35 cellular contexts compared by ENCODE assay signal in genomic region chrX:46072372-46072771, GRCh38.
A peak's percentile ranks its signal among the peaks of the same experiment; 100 is the strongest.
DNase-seq lines count a peak whose midpoint lies in the region; ATAC-seq, FAIRE-seq and TF ChIP-seq lines count a peak whose summit lies in the region.
"Had no signal": no experiment of that assay in that cellular context is flagged by ENCODE, and none has a peak within 500 bp of the region (broad histone marks: within the 10 kb centered on the region; RNA-seq: fewer than 3 reads in every experiment).

No MANE protein-coding gene starts in this region.

- BruUV-seq in K562 (replicated peaks; lab: Mats Ljungman, UMichigan) = no TSS peak

- no peaks in the 10 kb centered on the region for H3K9me3 Mint-ChIP-seq in activated naive CD4-positive, alpha-beta T cell treated with anti-CD3 and anti-CD28 coated beads, Interleukin-2, amount 10 ng/mL, durations not matched to agents 7 days and 5 days
- peaks cover 17% of the 10 kb centered on the region for H3K9me3 Mint-ChIP-seq in osteocyte (ENCODE audit: unreplicated experiment)
- H3K9me3 Mint-ChIP-seq: CD4-positive, alpha-beta T cell; CD8-positive, alpha-beta T cell had no signal

- intact Hi-C loops in K562 (cut with micrococcal nuclease) = no loop called here

- no peak for TF ChIP-seq POLR2A in A549 (IDR thresholded peaks at IDR 0.05; ENCODE audit: low read length)
- TF ChIP-seq POLR2A in K562 (conservative IDR thresholded peaks at IDR 0.05) = no peak

- no peaks in the 10 kb centered on the region for H3K4me1 Mint-ChIP-seq in activated naive CD4-positive, alpha-beta T cell treated with anti-CD3 and anti-CD28 coated beads, Interleukin-2, amount 10 ng/mL, durations not matched to agents 7 days and 5 days
- no peaks in the 10 kb centered on the region for H3K4me1 Mint-ChIP-seq in osteocyte (ENCODE audit: unreplicated experiment)
- H3K4me1 Mint-ChIP-seq: B cell; CD14-positive monocyte; CD4-positive, alpha-beta memory T cell; CD4-positive, CD25-positive, alpha-beta regulatory T cell; CD8-positive, alpha-beta memory T cell had no signal

- H4K20me1 ChIP-seq in K562 (replicated peaks; ENCODE audit: control insufficient read depth, insufficient read depth, low read length) = no peaks in the 10 kb centered on the region
- H4K20me1 ChIP-seq: BLaER1; BLaER1 treated with 17β-estradiol and CSF1 and Interleukin-3, amounts not matched to agents 10 nM and 100 nM had no signal

- TF ChIP-seq RAD21 in A549 (conservative IDR thresholded peaks at IDR 0.05 in 1 of 2, IDR thresholded peaks at IDR 0.05 in 1 of 2) (no peak), K562 (CRISPR knock-in tag; conservative IDR thresholded peaks at IDR 0.05 in 1 of 2, IDR thresholded peaks at IDR 0.05 in 1 of 2) (no peak)

- no peak for TF ChIP-seq CTCF in A549 (IDR thresholded peaks at IDR 0.05)
- TF ChIP-seq CTCF in D721Med (IDR thresholded peaks at IDR 0.05; ENCODE audit: insufficient read depth, missing control alignments) = no peak
- no peak for TF ChIP-seq CTCF in HEK293 (tag by site-specific recombination; IDR thresholded peaks at IDR 0.05)
- TF ChIP-seq CTCF in K562 (IDR thresholded peaks at IDR 0.05 in 2 of 3, conservative IDR thresholded peaks at IDR 0.05 in 1 of 3; ENCODE audit: insufficient read depth in 2 of 3, low read depth in 1 of 3, low read length in 3 of 3) = no peak
- no peak for TF ChIP-seq CTCF in osteocyte (IDR thresholded peaks at IDR 0.05)

- H3K27ac ChIP-seq in A549 = no peak overlapping the region
- H3K27ac ChIP-seq in HEK293 (ENCODE audit: extremely low read depth, low read depth, low read length) = no peak overlapping the region
- no peak overlapping the region for H3K27ac ChIP-seq in K562 (ENCODE audit: extremely low read depth, low read depth, low read length)
- H3K27ac ChIP-seq: 22Rv1; BLaER1; BLaER1 treated with 17β-estradiol and CSF1 and Interleukin-3, amounts not matched to agents 10 nM and 100 nM; C4-2B had no signal

- H3K9me1 ChIP-seq in K562 (ENCODE audit: control insufficient read depth, insufficient read depth, low read length) = no peaks in the 10 kb centered on the region

- H3K9me3 ChIP-seq in A549 (no peaks in the 10 kb centered on the region), HEK293 (ENCODE audit: control insufficient read depth, insufficient read depth, low read depth, low read length) (no peaks in the 10 kb centered on the region), K562 (replicated peaks; ENCODE audit: control insufficient read depth, insufficient read depth, low read depth, low read length) (no peaks in the 10 kb centered on the region)
- H3K9me3 ChIP-seq: BE2C, BLaER1, Caco-2 had no signal

- H3K27ac Mint-ChIP-seq in activated naive CD4-positive, alpha-beta T cell treated with anti-CD3 and anti-CD28 coated beads, Interleukin-2, amount 10 ng/mL, durations not matched to agents 7 days and 5 days = no peak overlapping the region
- H3K27ac Mint-ChIP-seq in osteocyte (ENCODE audit: unreplicated experiment) = no peak overlapping the region
- H3K27ac Mint-ChIP-seq: B cell; CD14-positive monocyte; CD4-positive, alpha-beta memory T cell; CD4-positive, alpha-beta T cell; CD4-positive, CD25-positive, alpha-beta regulatory T cell; CD8-positive, alpha-beta memory T cell; CD8-positive, alpha-beta T cell had no signal

- POLR2A ChIA-PET in A549 (lab: Yijun Ruan, JAX) = no interaction called here
- POLR2A ChIA-PET in HEK293 (lab: Yijun Ruan, JAX) = no interaction called here
- POLR2A ChIA-PET in K562 (lab: Yijun Ruan, JAX) = no interaction called here

- CTCF ChIA-PET in A549 (lab: Yijun Ruan, JAX) (no interaction called here), HEK293 (lab: Yijun Ruan, JAX) (no interaction called here), K562 (lab: Yijun Ruan, JAX; ENCODE audit: low intra/inter-chr PET ratio) (no interaction called here)
- CTCF ChIA-PET in activated naive CD4-positive, alpha-beta T cell treated with anti-CD3 and anti-CD28 coated beads, Interleukin-2, amount 10 ng/mL, durations not matched to agents 7 days and 5 days (lab: Charles Lee) = no interaction called here

- DNase-seq in A549 (ENCODE audit: low read depth in 1 of 2, low spot score in 1 of 2) (no peak), D721Med (ENCODE audit: insufficient read length, low spot score) (no peak), K562 (ENCODE audit: extremely low read depth in 1 of 4, low spot score in 3 of 4) (no peak), NCI-H226 (no peak), osteocyte (ENCODE audit: extremely low spot score, unreplicated experiment) (no peak)
- no peak for DNase-seq in activated naive CD4-positive, alpha-beta T cell treated with anti-CD3 and anti-CD28 coated beads, Interleukin-2, amount 10 ng/mL, durations not matched to agents 7 days and 5 days
- DNase-seq: 8988T; ACHN; AML-193; BE2C; C1 segment of cervical spinal cord; Caco-2; Calu3; CD4-positive, alpha-beta memory T cell; CD4-positive, alpha-beta T cell; CD4-positive, CD25-positive, alpha-beta regulatory T cell; CD8-positive, alpha-beta memory T cell; CD8-positive, alpha-beta T cell; COR-L47; DMS 273 treated with DMSO at 0.1 percent for 48 hours; DMS153; DMS53; DMS79; DMS79 treated with DMSO at 0.1 percent for 48 hours; DND-41; EL had no signal

- H3K4me2 ChIP-seq in A549 (no peak overlapping the region), K562 (ENCODE audit: insufficient read depth, low read length) (no peak overlapping the region)
- H3K4me2 ChIP-seq: BLaER1; BLaER1 treated with 17β-estradiol and CSF1 and Interleukin-3, amounts not matched to agents 10 nM and 100 nM had no signal

- no peaks in the 10 kb centered on the region for H3K27me3 Mint-ChIP-seq in activated naive CD4-positive, alpha-beta T cell treated with anti-CD3 and anti-CD28 coated beads, Interleukin-2, amount 10 ng/mL, durations not matched to agents 7 days and 5 days
- peaks cover 3% of the 10 kb centered on the region for H3K27me3 Mint-ChIP-seq in osteocyte (ENCODE audit: unreplicated experiment)
- H3K27me3 Mint-ChIP-seq: B cell; CD4-positive, alpha-beta memory T cell; CD4-positive, alpha-beta T cell; CD4-positive, CD25-positive, alpha-beta regulatory T cell had no signal

- ATAC-seq in A549 = no peak
- ATAC-seq in K562 = no peak
- no peak for ATAC-seq in GM19467 (IDR thresholded peaks at IDR 0.05; ENCODE audit: unreplicated experiment)
- ATAC-seq: CD8-positive, alpha-beta T cell had no signal

- in situ Hi-C loops in K562 (cut with MboI) = no loop called here

- 54% methylated on average over 2 of the region's 2 CpGs for WGBS in A549 (ENCODE audit: missing lambda C conversion rate)
- 0% methylated on average over 2 of the region's 2 CpGs for WGBS in K562 (ENCODE audit: insufficient coverage, low coverage, missing lambda C conversion rate)

- no peaks in the 10 kb centered on the region for H3K36me3 Mint-ChIP-seq in activated naive CD4-positive, alpha-beta T cell treated with anti-CD3 and anti-CD28 coated beads, Interleukin-2, amount 10 ng/mL, durations not matched to agents 7 days and 5 days
- no peaks in the 10 kb centered on the region for H3K36me3 Mint-ChIP-seq in osteocyte (ENCODE audit: unreplicated experiment)
- H3K36me3 Mint-ChIP-seq: CD14-positive monocyte; CD4-positive, alpha-beta memory T cell; CD4-positive, CD25-positive, alpha-beta regulatory T cell; CD8-positive, alpha-beta memory T cell; CD8-positive, alpha-beta T cell had no signal

- FAIRE-seq in A549 (lab: Jason Lieb, UNC) (no peak), D721Med (lab: Jason Lieb, UNC) (peak; percentile 53), K562 (lab: Jason Lieb, UNC) (no peak)
- FAIRE-seq: A204.1 had no signal

- H3K9ac ChIP-seq in K562 (ENCODE audit: insufficient read depth in 1 of 2, low read depth in 2 of 2, low read length in 2 of 2) = no peak overlapping the region
- H3K9ac ChIP-seq: BLaER1; BLaER1 treated with 17β-estradiol and CSF1 and Interleukin-3, amounts not matched to agents 10 nM and 100 nM had no signal

- H3K79me2 ChIP-seq in K562 (ENCODE audit: control insufficient read depth, insufficient read depth, low read length) = no peaks in the 10 kb centered on the region

- no peak overlapping the region for H2AFZ ChIP-seq in K562 (ENCODE audit: low read depth, low read length)

- H3K27me3 ChIP-seq in K562 (ENCODE audit: control insufficient read depth in 2 of 2, insufficient read depth in 2 of 2, low read length in 2 of 2) = no peaks in the 10 kb centered on the region
- H3K27me3 ChIP-seq: BE2C; BLaER1; BLaER1 treated with 17β-estradiol and CSF1 and Interleukin-3, amounts not matched to agents 10 nM and 100 nM had no signal

- H3K36me3 ChIP-seq in HEK293 (ENCODE audit: control insufficient read depth in 2 of 2, insufficient read depth in 1 of 2, low read length in 2 of 2) (no peaks in the 10 kb centered on the region), K562 (ENCODE audit: control insufficient read depth, insufficient read depth, low read length) (no peaks in the 10 kb centered on the region)
- H3K36me3 ChIP-seq: BE2C; BLaER1; BLaER1 treated with 17β-estradiol and CSF1 and Interleukin-3, amounts not matched to agents 10 nM and 100 nM had no signal

- no peak overlapping the region for H3K4me3 ChIP-seq in A549
- no peak overlapping the region for H3K4me3 ChIP-seq in HEK293 (ENCODE audit: low read depth, low read length)
- no peak overlapping the region for H3K4me3 ChIP-seq in K562
- H3K4me3 ChIP-seq: BLaER1; BLaER1 treated with 17β-estradiol and CSF1 and Interleukin-3, amounts not matched to agents 10 nM and 100 nM had no signal

- TF ChIP-seq EP300 in A549 (IDR thresholded peaks at IDR 0.05) (no peak), K562 (IDR thresholded peaks at IDR 0.05; ENCODE audit: low read length) (no peak)

- H3K4me3 Mint-ChIP-seq in activated naive CD4-positive, alpha-beta T cell treated with anti-CD3 and anti-CD28 coated beads, Interleukin-2, amount 10 ng/mL, durations not matched to agents 7 days and 5 days = no peak overlapping the region
- no peak overlapping the region for H3K4me3 Mint-ChIP-seq in osteocyte (ENCODE audit: unreplicated experiment)
- H3K4me3 Mint-ChIP-seq: B cell; CD14-positive monocyte; CD4-positive, alpha-beta memory T cell; CD4-positive, alpha-beta T cell; CD4-positive, CD25-positive, alpha-beta regulatory T cell; CD8-positive, alpha-beta memory T cell; CD8-positive, alpha-beta T cell had no signal

- H3K4me1 ChIP-seq in A549 (no peaks in the 10 kb centered on the region), HEK293 (ENCODE audit: control insufficient read depth, insufficient read depth, low read length) (no peaks in the 10 kb centered on the region), K562 (replicated peaks in 1 of 2; ENCODE audit: control insufficient read depth in 2 of 2, insufficient read depth in 2 of 2, low read length in 2 of 2) (no peaks in the 10 kb centered on the region)
- H3K4me1 ChIP-seq: BE2C; BLaER1; BLaER1 treated with 17β-estradiol and CSF1 and Interleukin-3, amounts not matched to agents 10 nM and 100 nM; Caco-2 had no signal
